Comparison of ENCODE assay signal across 8 cellular contexts in genomic region chr5:34467984-34468383, GRCh38.
DNase-seq lines count a peak whose midpoint lies in the region; ATAC-seq and TF ChIP-seq lines count a peak whose summit lies in the region.
"Not testable (repeated sequence)": the region's sequence is repeated elsewhere in the genome, so short reads cannot be mapped to it uniquely, and the experiment has no call there.

No MANE protein-coding gene starts in this region.

- peak overlapping the region; percentile 70 for H3K4me2 ChIP-seq in KMS-11

- not testable (repeated sequence) for TF ChIP-seq CTCF in KMS-11 (conservative IDR thresholded peaks at IDR 0.05; ENCODE audit: low read depth, low read length); VCaP (conservative IDR thresholded peaks at IDR 0.05); progenitor cell of endocrine pancreas (IDR thresholded peaks at IDR 0.05; ENCODE audit: unreplicated experiment)

- H3K27ac Mint-ChIP-seq in progenitor cell of endocrine pancreas = peak overlapping the region; percentile 98

- not testable (repeated sequence) for H3K4me3 ChIP-seq in KMS-11 (IDR thresholded peaks at IDR 0.05; ENCODE audit: insufficient read depth, low read depth, low read length)

- ATAC-seq in GM18498 (IDR thresholded peaks at IDR 0.05; ENCODE audit: unreplicated experiment) (peak; percentile 89), GM18870 (IDR thresholded peaks at IDR 0.05; ENCODE audit: unreplicated experiment) (peak; percentile 74), GM19463 (IDR thresholded peaks at IDR 0.05; ENCODE audit: unreplicated experiment) (peak; percentile 68), HG02798 (IDR thresholded peaks at IDR 0.05; ENCODE audit: poor library complexity, unreplicated experiment) (peak; percentile 70), HG03354 (IDR thresholded peaks at IDR 0.05; ENCODE audit: poor library complexity, severe bottlenecking, unreplicated experiment) (peak; percentile 66)

- peaks cover 14% of the 10 kb centered on the region for H3K36me3 Mint-ChIP-seq in progenitor cell of endocrine pancreas (ENCODE audit: insufficient read depth)

- not testable (repeated sequence) for H3K27me3 ChIP-seq in KMS-11 (ENCODE audit: insufficient read depth, low read depth)

- not testable (repeated sequence) for H4K20me1 ChIP-seq in KMS-11 (ENCODE audit: insufficient read depth)

- not testable (repeated sequence) for H3K4me3 Mint-ChIP-seq in progenitor cell of endocrine pancreas (ENCODE audit: low read depth)

- not testable (repeated sequence) for H3K27me3 Mint-ChIP-seq in progenitor cell of endocrine pancreas

- H3K79me2 ChIP-seq in KMS-11 (ENCODE audit: insufficient read depth, low read depth) = not testable (repeated sequence)

- H3K9me3 Mint-ChIP-seq in progenitor cell of endocrine pancreas (ENCODE audit: low read depth) = peaks cover 31% of the 10 kb centered on the region

- not testable (repeated sequence) for H3K27ac ChIP-seq in KMS-11
- H3K27ac ChIP-seq in VCaP = peak overlapping the region; percentile 50

- not testable (repeated sequence) for H3K9ac ChIP-seq in KMS-11

- H3K36me3 ChIP-seq in KMS-11 (ENCODE audit: insufficient read depth) = not testable (repeated sequence)

- DNase-seq in progenitor cell of endocrine pancreas (ENCODE audit: low spot score, unreplicated experiment) = not testable (repeated sequence)

- peaks cover 46% of the 10 kb centered on the region for H3K4me1 ChIP-seq in KMS-11 (ENCODE audit: low read depth, poor library complexity, severe bottlenecking)

- H2AFZ ChIP-seq in KMS-11 (ENCODE audit: low read depth) = not testable (repeated sequence)

- H3K4me1 Mint-ChIP-seq in progenitor cell of endocrine pancreas (ENCODE audit: low read depth) = peaks cover 26% of the 10 kb centered on the region
